In genomic region chr21:25639922-25640670, GRCh38 we compare ENCODE assay signal across 8 cellular contexts. TPM values are rescaled to one million over a fixed set of nuclear protein-coding genes. Genes with fewer than 3 reads are reported as not detected.
DNase-seq lines count a peak whose midpoint lies in the region; ATAC-seq and TF ChIP-seq lines count a peak whose summit lies in the region.

No MANE protein-coding gene starts in this region.

- H3K79me2 ChIP-seq in OCI-LY7 (ENCODE audit: insufficient read depth, low read depth, low read length) = no peaks in the 10 kb centered on the region

- H3K27me3 ChIP-seq in liver (ENCODE audit: control insufficient read depth in 4 of 4, insufficient read depth in 4 of 4, low read length in 3 of 4) (peaks cover 0 to 8% (median 6%) of the 10 kb centered on the region in 4 donors), stomach (peaks cover 0 to 31% (median 25%) of the 10 kb centered on the region in 3 donors)

- TF ChIP-seq POLR2A in stomach (IDR thresholded peaks at IDR 0.05) = no peak

- H4K20me1 ChIP-seq in OCI-LY7 (ENCODE audit: insufficient read depth, low read length) = no peaks in the 10 kb centered on the region; the same call in 1 of the 2 replicates

- POLR2A ChIA-PET in OCI-LY7 (lab: Charles Lee) = interaction anchor here (0.9 to 1.5 kb wide), 3 partner anchors 13 to 1046 kb away, joined by 3 to 7 read pairs (median 5); no protein-coding TSS in a partner anchor

- peak overlapping the region; percentile 87 for H2AFZ ChIP-seq in OCI-LY7 (ENCODE audit: low read length)

- peak overlapping the region; percentile 10 to 13 for H3K9ac ChIP-seq in liver (ENCODE audit: low read depth in 1 of 2, low read length in 2 of 2)

- TF ChIP-seq EP300 in stomach (IDR thresholded peaks at IDR 0.05) = no peak

- no peaks in the 10 kb centered on the region for H3K9me3 ChIP-seq in OCI-LY7 (ENCODE audit: low read length)
- no peaks in the 10 kb centered on the region for H3K9me3 ChIP-seq in liver (ENCODE audit: control insufficient read depth in 4 of 4, low read length in 3 of 4)
- H3K9me3 ChIP-seq in stomach = no peaks in the 10 kb centered on the region

- peak overlapping the region; percentile 92 for H3K4me2 ChIP-seq in OCI-LY7 (ENCODE audit: low read length)

- TF ChIP-seq CTCF in OCI-LY7 (conservative IDR thresholded peaks at IDR 0.05; ENCODE audit: low read length) (no peak; the same call in 1 of the 2 replicates), liver (IDR thresholded peaks at IDR 0.05; ENCODE audit: low read depth, low read length, missing input control) (no peak), stomach (IDR thresholded peaks at IDR 0.05) (no peak)

- ATAC-seq in HG02840 (IDR thresholded peaks at IDR 0.05; ENCODE audit: low FRiP score, unreplicated experiment) = peak; percentile 9

- DNase-seq in NCI-H1417 (lab: John Stamatoyannopoulos, UW) (peak in 2 of 3 experiments; percentile 71 to 73), NCI-H1417 treated with DMSO at 0.1 percent for 48 hours (lab: John Stamatoyannopoulos, UW) (no peak), OCI-LY7 (ENCODE audit: low spot score) (peak; percentile 0), stomach (no peak), NCI-H226 (no peak)

- intact Hi-C loops in OCI-LY7 (cut with micrococcal nuclease; ENCODE audit: unreplicated experiment) = loop anchor here (1.0 to 5.0 kb wide), 3 partner anchors 32 to 95 kb away; partner anchors contain the start of genes ATP5PF and GABPA
- intact Hi-C loops in stomach (cut with DNase I; ENCODE audit: low total_unique reads) = no loop called here

- WGBS in liver = 4% methylated on average over 41 of the region's 41 CpGs
- WGBS in stomach, 5 donors = 1 to 2% (median 1%) methylated on average over 33 to 41 of the region's 41 CpGs

- no TSS peak for BruUV-seq in OCI-LY7 (replicated peaks; lab: Mats Ljungman, UMichigan)

- no peak for TF ChIP-seq RAD21 in liver (IDR thresholded peaks at IDR 0.05)

- H3K4me3 ChIP-seq in OCI-LY7 (ENCODE audit: low read depth, low read length, poor library complexity, severe bottlenecking) (peak overlapping the region; percentile 70), liver (ENCODE audit: low read depth in 1 of 3, low read length in 3 of 3) (peak overlapping the region; percentile 42 to 63 (median 45)), stomach (peak overlapping the region; percentile 54 to 73 (median 64))

- H3K9me2 ChIP-seq in OCI-LY7 (ENCODE audit: insufficient read depth, low read length) = no peaks in the 10 kb centered on the region

- H3K27ac ChIP-seq in OCI-LY7 (ENCODE audit: low read depth, low read length, poor library complexity, severe bottlenecking) (no peak overlapping the region), cingulate gyrus (ENCODE audit: low read depth, low read length) (peak overlapping the region; percentile 50), liver (ENCODE audit: low read depth in 1 of 2, low read length in 2 of 2) (peak overlapping the region; percentile 38 to 43), stomach (peak overlapping the region; percentile 11 to 93 (median 77))

- CTCF ChIA-PET in OCI-LY7 (lab: Charles Lee; ENCODE audit: unreplicated experiment) = no interaction called here

- H3K4me1 ChIP-seq in OCI-LY7 (ENCODE audit: insufficient read depth, low read length, poor library complexity, severe bottlenecking) = peaks cover 19% of the 10 kb centered on the region
- peaks cover 2 to 19% (median 12%) of the 10 kb centered on the region in 4 donors for H3K4me1 ChIP-seq in liver (ENCODE audit: control insufficient read depth in 4 of 4, insufficient read depth in 4 of 4, low read length in 3 of 4)
- H3K4me1 ChIP-seq in stomach = peaks cover 11 to 34% (median 26%) of the 10 kb centered on the region in 4 donors

- H3K36me3 ChIP-seq in OCI-LY7 (ENCODE audit: insufficient read depth, low read length) (no peaks in the 10 kb centered on the region), liver (ENCODE audit: control insufficient read depth in 4 of 4, insufficient read depth in 3 of 4, low read depth in 1 of 4, low read length in 3 of 4) (no peaks in the 10 kb centered on the region), stomach (no peaks in the 10 kb centered on the region)

TF ChIP-seq in liver, 16 proteins besides CTCF, POLR2A, EP300 and RAD21:
- TF ChIP-seq RXRA (IDR thresholded peaks at IDR 0.05) = no peak
- no peak for TF ChIP-seq HNF4A (conservative IDR thresholded peaks at IDR 0.05)
- no peak for TF ChIP-seq TAF1 (conservative IDR thresholded peaks at IDR 0.05)
- TF ChIP-seq GABPA (IDR thresholded peaks at IDR 0.05 in 1 of 2, conservative IDR thresholded peaks at IDR 0.05 in 1 of 2) = no peak
- no peak for TF ChIP-seq HNF4G (IDR thresholded peaks at IDR 0.05)
- no peak for TF ChIP-seq ZBTB33 (IDR thresholded peaks at IDR 0.05)
- no peak for TF ChIP-seq ATF3 (IDR thresholded peaks at IDR 0.05)
- no peak for TF ChIP-seq FOXA1 (IDR thresholded peaks at IDR 0.05)
- no peak for TF ChIP-seq MAX (IDR thresholded peaks at IDR 0.05)
TF ChIP-seq in liver: peak in this region for 0.

RNA-seq across cellular contexts. Expression of gene JAM2, which starts 1.0 kb away (rescaled TPM):
- total RNA-seq in OCI-LY7 (2014; rRNA removed; shearing (Covaris generic)) = 0.36 and 1.2 TPM in 2 replicates
- total RNA-seq in OCI-LY7 (2022) (1.4 and 1.7 TPM in 2 replicates), liver (1 to 10 TPM; 1.2 to 1.3 TPM), stomach (10 to 100 TPM in 2 of 5 donors, 1 to 10 TPM in 2, not detected in 1; 3.6 to 32.1 (median 11.5) TPM)
- polyA plus RNA-seq in liver (1 to 10 TPM in 1 of 2 donors, under 1 TPM in 1; 0.89 to 2.0 TPM), stomach (1 to 10 TPM; 1.2 to 8.5 (median 1.7) TPM)

RNA-seq across cellular contexts. Expression of gene MRPL39, which starts 32.8 kb away (rescaled TPM):
- 42.1 and 45.0 TPM in 2 replicates for total RNA-seq in OCI-LY7 (2014; rRNA removed; shearing (Covaris generic))
- 55.2 and 56.9 TPM in 2 replicates for total RNA-seq in OCI-LY7 (2022)
- total RNA-seq in liver = 10 to 100 TPM; 19.2 to 25.7 TPM
- 10 to 100 TPM; 23.1 to 35.7 TPM for polyA plus RNA-seq in liver
- total RNA-seq in stomach = 10 to 100 TPM in 2 of 5 donors, 1 to 10 TPM in 2, not detected in 1; 2.9 to 65.6 (median 20.2) TPM
- 10 to 100 TPM; 30.9 to 33.7 (median 31.5) TPM for polyA plus RNA-seq in stomach

Comparison
In these comparisons a context has a peak if more than half of its experiments do, and no peak if none do; other contexts are left out.
1. DNase-seq: peak in NCI-H1417 (2 of 3) and OCI-LY7 (single experiment); none in NCI-H1417 treated with DMSO at 0.1 percent for 48 hours (single experiment), stomach (single experiment) and NCI-H226 (single experiment).
2. Peak in every context shown above with its lines, with median percentiles within 50 percentile points of each other: H3K4me3 ChIP-seq.